ENCODE assay signal across 8 cellular contexts in the genomic region with DNA sequence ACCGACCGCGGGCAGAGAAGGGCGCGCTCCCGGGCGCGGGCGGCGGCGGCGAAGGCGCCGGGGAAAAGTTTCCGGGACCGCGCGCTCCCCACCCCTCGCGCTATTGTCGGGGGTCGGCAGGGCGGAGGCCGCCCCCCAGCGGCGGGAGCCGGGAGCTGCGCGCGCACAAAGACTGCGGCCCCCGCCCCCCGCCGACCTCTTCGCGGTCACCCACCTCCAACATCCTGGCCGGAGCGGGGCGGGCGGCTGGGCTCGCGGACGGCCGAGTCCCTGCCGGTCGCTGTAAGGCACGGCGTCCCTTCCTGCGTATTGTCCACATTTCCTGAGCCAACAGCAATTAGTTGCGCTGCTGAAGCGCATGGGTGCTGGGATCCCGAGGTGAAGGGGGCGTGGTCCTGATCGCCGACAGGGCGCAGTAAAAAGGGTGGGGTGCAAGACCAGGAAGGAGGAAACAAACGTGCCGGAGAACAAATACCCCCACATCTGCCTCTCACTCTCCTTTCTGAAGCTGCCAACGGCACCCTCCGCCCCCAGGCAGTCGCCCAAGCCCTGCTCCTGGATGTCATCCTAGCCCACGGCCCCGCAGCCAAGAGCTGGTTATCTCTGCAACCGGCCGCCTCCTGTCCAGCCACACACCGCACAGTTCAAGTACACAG. TPM values are rescaled to one million over a fixed set of nuclear protein-coding genes. Genes with fewer than 3 reads are reported as not detected.
DNase-seq lines count a peak whose midpoint lies in the region; ATAC-seq and TF ChIP-seq lines count a peak whose summit lies in the region.

A gene with protein sequence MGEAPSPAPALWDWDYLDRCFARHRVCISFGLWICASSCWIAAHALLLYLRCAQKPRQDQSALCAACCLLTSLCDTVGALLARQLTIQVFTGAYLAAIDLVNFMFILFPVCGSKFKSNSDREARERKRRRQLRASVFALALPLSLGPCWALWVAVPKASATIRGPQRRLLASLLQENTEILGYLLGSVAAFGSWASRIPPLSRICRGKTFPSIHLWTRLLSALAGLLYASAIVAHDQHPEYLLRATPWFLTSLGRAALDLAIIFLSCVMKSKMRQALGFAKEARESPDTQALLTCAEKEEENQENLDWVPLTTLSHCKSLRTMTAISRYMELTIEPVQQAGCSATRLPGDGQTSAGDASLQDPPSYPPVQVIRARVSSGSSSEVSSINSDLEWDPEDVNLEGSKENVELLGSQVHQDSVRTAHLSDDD (minus strand): TSS at position 71 of the 656 bp plus-strand sequence. CDS start 204 bp downstream, outside the sequence.

- peak within 1 kb of the TSS; percentile 79 for H3K4me3 ChIP-seq in epithelial cell of proximal tubule (ENCODE audit: low read depth, low read length)
- H3K4me3 ChIP-seq in mucosa of stomach (ENCODE audit: low read length) = peak within 1 kb of the TSS; percentile 58

- H3K4me1 ChIP-seq in mucosa of stomach (ENCODE audit: control insufficient read depth, insufficient read depth, low read length) = no peaks in the 10 kb centered on the region

- DNase-seq in Caki2 (ENCODE audit: low read depth) = peak; percentile 96
- DNase-seq in HS-5 (ENCODE audit: low read depth) = peak; percentile 73
- peak; percentile 70 for DNase-seq in NOMO-1 treated with dmso at 0.1 percent for 144 hours (lab: John Stamatoyannopoulos, UW; ENCODE audit: unreplicated experiment)
- peak; percentile 65 for DNase-seq in activated CD8-positive, alpha-beta memory T cell treated with anti-CD3 and anti-CD28 coated beads, Interleukin-2, amount 50 U/mL, for 4 hours
- peak; percentile 19 for DNase-seq in epithelial cell of proximal tubule (ENCODE audit: low read depth)
- DNase-seq in stimulated activated CD8-positive, alpha-beta memory T cell treated with anti-CD3 and anti-CD28 coated beads, Interleukin-7, amount 100 ng/mL, for 48 hours (ENCODE audit: extremely low read depth in 1 of 2, low read depth in 1 of 2) = peak; percentile 40 to 45

- H3K9me3 ChIP-seq in mucosa of stomach (ENCODE audit: control insufficient read depth, low read length) = no peaks in the 10 kb centered on the region

- H3K36me3 ChIP-seq in mucosa of stomach (ENCODE audit: control insufficient read depth, insufficient read depth, low read length) = no peaks in the 10 kb centered on the region

- in situ Hi-C loops in Caki2 (cut with HindIII; ENCODE audit: low pct_unique_long_range_greater_than_20kb, low sequenced_read_pairs) = no loop called here

- peak; percentile 45 for TF ChIP-seq CTCF in epithelial cell of proximal tubule (conservative IDR thresholded peaks at IDR 0.05; ENCODE audit: low read depth, low read length)

- H3K9ac ChIP-seq in mucosa of stomach (ENCODE audit: low read length) = peak within 1 kb of the TSS; percentile 80

- ATAC-seq in GM21360 (IDR thresholded peaks at IDR 0.05; ENCODE audit: unreplicated experiment) = peak; percentile 73

- no peaks in the 10 kb centered on the region for H3K27me3 ChIP-seq in mucosa of stomach (ENCODE audit: control insufficient read depth, insufficient read depth, low read length)

RNA-seq across cellular contexts. Expression of the gene that starts here (rescaled TPM):
- 4.0 and 17.5 TPM in 2 replicates for total RNA-seq in Caki2 (2014; rRNA removed; shearing (Covaris generic); ENCODE audit: low replicate concordance)
- total RNA-seq in epithelial cell of proximal tubule = 11.2 and 16.0 TPM in 2 replicates

Comparison
In these comparisons a context has a peak if more than half of its experiments do, and no peak if none do; other contexts are left out.
1. Peak in every context shown above with its lines: DNase-seq, ATAC-seq and H3K4me3 ChIP-seq.
2. DNase-seq: peak in every context shown above with its lines; median percentile 96 in Caki2; 73 in HS-5; 70 in NOMO-1 treated with dmso at 0.1 percent for 144 hours; 65 in activated CD8-positive, alpha-beta memory T cell treated with anti-CD3 and anti-CD28 coated beads, Interleukin-2, amount 50 U/mL, for 4 hours; 42 in stimulated activated CD8-positive, alpha-beta memory T cell treated with anti-CD3 and anti-CD28 coated beads, Interleukin-7, amount 100 ng/mL, for 48 hours; 19 in epithelial cell of proximal tubule.